In genomic region chr11:99988105-99988907, GRCh38 we compare ENCODE assay signal across 22 cellular contexts.
DNase-seq lines count a peak whose midpoint lies in the region; ATAC-seq, FAIRE-seq and TF ChIP-seq lines count a peak whose summit lies in the region.
"Had no signal": no experiment of that assay in that cellular context is flagged by ENCODE, and none has a peak within 500 bp of the region (broad histone marks: within the 10 kb centered on the region; RNA-seq: fewer than 3 reads in every experiment).

No MANE protein-coding gene starts in this region.

- H3K27ac Mint-ChIP-seq in astrocyte (ENCODE audit: unreplicated experiment): peak overlapping the region; percentile 50
- H3K27ac Mint-ChIP-seq: activated T-cell treated with anti-CD3 and anti-CD28 coated beads, Interleukin-2, amount 50 U/mL, for 24 hours; naive B cell; T-helper 1 cell treated with Interleukin-12 subunit alpha and Interleukin-12 subunit beta and Interleukin-4 antibody, amounts not matched to agents 30 μg/mL and 1 μg/mL, for 36 hours had no signal

- no peak for FAIRE-seq in astrocyte (lab: Jason Lieb, UNC)
- FAIRE-seq: frontal cortex, keratinocyte had no signal

- ATAC-seq in sciatic nerve (peak; percentile 57), HG03520 (IDR thresholded peaks at IDR 0.05; ENCODE audit: unreplicated experiment) (no peak)

- H3K79me2 ChIP-seq in astrocyte (ENCODE audit: insufficient read depth, low read length): no peaks in the 10 kb centered on the region

- H3K4me1 Mint-ChIP-seq in astrocyte (ENCODE audit: low read depth, unreplicated experiment): peaks cover 7% of the 10 kb centered on the region
- H3K4me1 Mint-ChIP-seq: naive B cell had no signal

- in situ Hi-C loops in GM13976 (cut with MboI; ENCODE audit: low sequenced_read_pairs, unreplicated experiment): no loop called here

- no peak overlapping the region for H3K4me2 ChIP-seq in astrocyte (ENCODE audit: low read length)

- no peaks in the 10 kb centered on the region for H3K27me3 ChIP-seq in astrocyte (ENCODE audit: insufficient read depth, low read length)
- H3K27me3 ChIP-seq: SJCRH30 had no signal

- intact Hi-C loops in sciatic nerve (cut with DNase I): no loop called here

- H3K9ac ChIP-seq in astrocyte (ENCODE audit: low read length): no peak overlapping the region

- H4K20me1 ChIP-seq in astrocyte (ENCODE audit: insufficient read depth, low read length): no peaks in the 10 kb centered on the region

- no peaks in the 10 kb centered on the region for H3K36me3 ChIP-seq in astrocyte (ENCODE audit: insufficient read depth, low read length)
- H3K36me3 ChIP-seq: SJCRH30 had no signal

- H3K36me3 Mint-ChIP-seq in astrocyte (ENCODE audit: low read depth, unreplicated experiment): no peaks in the 10 kb centered on the region
- H3K36me3 Mint-ChIP-seq: naive B cell had no signal

- no peaks in the 10 kb centered on the region for H3K4me1 ChIP-seq in astrocyte (ENCODE audit: insufficient read depth, low read length)
- H3K4me1 ChIP-seq: SJCRH30 had no signal

- DNase-seq in ELR (ENCODE audit: low read depth) (peak; percentile 10), astrocyte (ENCODE audit: low read depth) (no peak), iris pigment epithelial cell (ENCODE audit: low read depth) (peak; percentile 5), sciatic nerve (ENCODE audit: low spot score) (no peak), GM13976 (ENCODE audit: low spot score) (no peak)
- no peak for DNase-seq in activated CD8-positive, alpha-beta memory T cell treated with anti-CD3 and anti-CD28 coated beads, Interleukin-2, amount 50 U/mL, for 4 hours
- DNase-seq: activated T-cell treated with anti-CD3 and anti-CD28 coated beads, Interleukin-2, amount 50 U/mL, for 24 hours; amniotic stem cell; cerebellar nuclear complex; DMS153; GDM1; HCEC 1CT; mammary epithelial cell; naive B cell; NCI-H510A; occipital lobe; right cardiac atrium; SJCRH30 had no signal

- no peak overlapping the region for H2AFZ ChIP-seq in astrocyte (ENCODE audit: low read depth, low read length)

- peaks cover 4% of the 10 kb centered on the region for H3K27me3 Mint-ChIP-seq in astrocyte (ENCODE audit: low read depth, unreplicated experiment)
- H3K27me3 Mint-ChIP-seq: activated T-cell treated with anti-CD3 and anti-CD28 coated beads, Interleukin-2, amount 50 U/mL, for 24 hours; naive B cell had no signal

- no peaks in the 10 kb centered on the region for H3K9me3 Mint-ChIP-seq in astrocyte (ENCODE audit: unreplicated experiment)

- no peak overlapping the region for H3K27ac ChIP-seq in astrocyte (ENCODE audit: low read depth, low read length)
- H3K27ac ChIP-seq: SJCRH30 had no signal

- H3K4me3 Mint-ChIP-seq in astrocyte (ENCODE audit: unreplicated experiment): no peak overlapping the region
- H3K4me3 Mint-ChIP-seq: activated T-cell treated with anti-CD3 and anti-CD28 coated beads, Interleukin-2, amount 50 U/mL, for 24 hours; naive B cell; T-helper 1 cell treated with Interleukin-12 subunit alpha and Interleukin-12 subunit beta and Interleukin-4 antibody, amounts not matched to agents 30 μg/mL and 1 μg/mL, for 36 hours had no signal

- TF ChIP-seq CTCF in astrocyte (IDR thresholded peaks at IDR 0.05; ENCODE audit: insufficient read depth, low read depth, low read length) (no peak), GM13976 (IDR thresholded peaks at IDR 0.05; ENCODE audit: borderline replicate concordance, control extremely low read depth, extremely low read depth, insufficient read depth, missing control alignments) (no peak)

- peaks cover 5% of the 10 kb centered on the region for H3K9me3 ChIP-seq in astrocyte (ENCODE audit: insufficient read depth, low read depth, low read length)
- H3K9me3 ChIP-seq: SJCRH30 had no signal

- no peak overlapping the region for H3K4me3 ChIP-seq in astrocyte (ENCODE audit: insufficient read depth, low read depth, low read length)
- H3K4me3 ChIP-seq: SJCRH30 had no signal

Comparison
In these comparisons a context has a peak if more than half of its experiments do, and no peak if none do; other contexts are left out.
1. DNase-seq: peak in ELR (single experiment) and iris pigment epithelial cell (single experiment); none in astrocyte (single experiment), sciatic nerve (single experiment), activated CD8-positive, alpha-beta memory T cell treated with anti-CD3 and anti-CD28 coated beads, Interleukin-2, amount 50 U/mL, for 4 hours (single experiment) and GM13976 (single experiment).